Comparison of ENCODE assay signal across 25 cellular contexts in genomic region chr6:24188571-24188970, GRCh38.
"Had no signal": no experiment of that assay in that cellular context is flagged by ENCODE, and none has a peak within 500 bp of the region (broad histone marks: within the 10 kb centered on the region; RNA-seq: fewer than 3 reads in every experiment).

No MANE protein-coding gene starts in this region.

- H3K36me3 ChIP-seq: breast epithelium, esophagus muscularis mucosa, gastroesophageal sphincter, neutrophil, ovary, prostate gland, uterus had no signal

- DNase-seq: activated CD8-positive, alpha-beta memory T cell treated with anti-CD3 and anti-CD28 coated beads for 24 hours; activated CD8-positive, alpha-beta memory T cell treated with anti-CD3 and anti-CD28 coated beads, Interleukin-2, amount 50 U/mL, for 4 hours; activated naive CD4-positive, alpha-beta T cell; activated naive CD8-positive, alpha-beta T cell treated with anti-CD3 and anti-CD28 coated beads, Interleukin-2, amount 10 ng/mL, durations not matched to agents 7 days and 5 days; activated T-cell treated with anti-CD3 and anti-CD28 coated beads, Interleukin-2, amount 50 U/mL, for 24 hours; amniotic stem cell; dorsolateral prefrontal cortex; head of caudate nucleus; left ventricle myocardium superior; mammary epithelial cell; ovary; stimulated activated CD4-positive, alpha-beta T cell treated with anti-CD3 and anti-CD28 coated beads, Interleukin-2, amount 100 ng/mL, for 48 hours; stimulated activated naive CD4-positive, alpha-beta T cell; testis; trophoblast cell; uterus had no signal

- H3K4me3 Mint-ChIP-seq: activated naive CD8-positive, alpha-beta T cell treated with anti-CD3 and anti-CD28 coated beads, Interleukin-2, amount 10 ng/mL, durations not matched to agents 7 days and 5 days; activated T-cell treated with anti-CD3 and anti-CD28 coated beads, Interleukin-2, amount 50 U/mL, for 24 hours; central memory CD8-positive, alpha-beta T cell; natural killer cell treated with Interleukin-12 subunit alpha and Interleukin-12 subunit beta and Interleukin-15 and Interleukin-18, amount 100 ng/mL, for 72 hours; WTC11 had no signal

- H3K4me3 ChIP-seq: breast epithelium, dorsolateral prefrontal cortex, esophagus muscularis mucosa, gastroesophageal sphincter, ovary, prostate gland, testis, uterus had no signal

- H3K27me3 ChIP-seq: breast epithelium, esophagus muscularis mucosa, gastroesophageal sphincter, neutrophil, ovary, testis, uterus had no signal

- H3K4me1 ChIP-seq: breast epithelium, esophagus muscularis mucosa, gastroesophageal sphincter, prostate gland, testis, uterus had no signal

- H3K36me3 Mint-ChIP-seq: activated naive CD8-positive, alpha-beta T cell treated with anti-CD3 and anti-CD28 coated beads, Interleukin-2, amount 10 ng/mL, durations not matched to agents 7 days and 5 days; natural killer cell treated with Interleukin-12 subunit alpha and Interleukin-12 subunit beta and Interleukin-15 and Interleukin-18, amount 100 ng/mL, for 72 hours; WTC11 had no signal

- ATAC-seq: gastroesophageal sphincter; left ventricle myocardium superior; natural killer cell treated with Interleukin-12 subunit alpha and Interleukin-12 subunit beta and Interleukin-15 and Interleukin-18, amount 100 ng/mL, for 72 hours; WTC11 had no signal

- H3K9me3 ChIP-seq: breast epithelium, esophagus muscularis mucosa, neutrophil, ovary, prostate gland, testis, uterus had no signal

- H3K4me1 Mint-ChIP-seq: activated naive CD8-positive, alpha-beta T cell treated with anti-CD3 and anti-CD28 coated beads, Interleukin-2, amount 10 ng/mL, durations not matched to agents 7 days and 5 days; central memory CD8-positive, alpha-beta T cell had no signal

- H3K27ac ChIP-seq: breast epithelium, dorsolateral prefrontal cortex, esophagus muscularis mucosa, gastroesophageal sphincter, neutrophil, ovary, prostate gland, testis, uterus had no signal

- H3K9me3 Mint-ChIP-seq: activated naive CD8-positive, alpha-beta T cell treated with anti-CD3 and anti-CD28 coated beads, Interleukin-2, amount 10 ng/mL, durations not matched to agents 7 days and 5 days; activated T-cell treated with anti-CD3 and anti-CD28 coated beads, Interleukin-2, amount 50 U/mL, for 24 hours; activated T-helper 2 cell treated with anti-CD3 and anti-CD28 coated beads, Interferon-gamma antibody, Interleukin-2, Interleukin-4, amounts not matched to agents 10 μg/mL and 5 μg/mL and 100 μg/mL, durations not matched to agents 14 hours and 24 hours and 36 hours; central memory CD8-positive, alpha-beta T cell had no signal

- H3K27ac Mint-ChIP-seq: activated naive CD8-positive, alpha-beta T cell treated with anti-CD3 and anti-CD28 coated beads, Interleukin-2, amount 10 ng/mL, durations not matched to agents 7 days and 5 days; activated T-cell treated with anti-CD3 and anti-CD28 coated beads, Interleukin-2, amount 50 U/mL, for 24 hours; activated T-helper 2 cell treated with anti-CD3 and anti-CD28 coated beads, Interferon-gamma antibody, Interleukin-2, Interleukin-4, amounts not matched to agents 10 μg/mL and 5 μg/mL and 100 μg/mL, durations not matched to agents 14 hours and 24 hours and 36 hours; natural killer cell treated with Interleukin-12 subunit alpha and Interleukin-12 subunit beta and Interleukin-15 and Interleukin-18, amount 100 ng/mL, for 72 hours; WTC11 had no signal
